In genomic region chr3:150761831-150762661, GRCh38 we compare ENCODE assay signal across 8 cellular contexts. TPM values are rescaled to one million over a fixed set of nuclear protein-coding genes. Genes with fewer than 3 reads are reported as not detected.
DNase-seq lines count a peak whose midpoint lies in the region; ATAC-seq, FAIRE-seq and TF ChIP-seq lines count a peak whose summit lies in the region.

No MANE protein-coding gene starts in this region.

- peak overlapping the region; percentile 92 to 97 (median 94) for H3K27ac ChIP-seq in BLaER1 treated with 17β-estradiol and CSF1 and Interleukin-3, amounts not matched to agents 10 nM and 100 nM
- H3K27ac ChIP-seq in HL-60 (replicated peaks) (peak overlapping the region; percentile 73), pancreas (peak overlapping the region; percentile 91 to 97 (median 95))

- peaks cover 0 to 26% (median 20%) of the 10 kb centered on the region in 11 experiments; a peak in 20 of 22 replicates for H3K36me3 ChIP-seq in BLaER1 treated with 17β-estradiol and CSF1 and Interleukin-3, amounts not matched to agents 10 nM and 100 nM
- H3K36me3 ChIP-seq in pancreas: no peaks in the 10 kb centered on the region

- FAIRE-seq in pancreas (lab: Jason Lieb, UNC): no peak

- peak; percentile 3 to 7 for ATAC-seq in left cardiac atrium
- ATAC-seq in pancreas: peak; percentile 11 to 39 (median 26)
- ATAC-seq in GM18861 (IDR thresholded peaks at IDR 0.05; ENCODE audit: unreplicated experiment): no peak

- TF ChIP-seq CTCF in HL-60 (IDR thresholded peaks at IDR 0.05; ENCODE audit: insufficient read depth, low read length) (no peak), pancreas (IDR thresholded peaks at IDR 0.05) (no peak)

- intact Hi-C loops in left cardiac atrium (cut with DNase I) (loop anchor here in 1 of 2 donors (10.0 kb wide), 1 partner anchor 357 kb away; the partner anchor contains the start of gene TSC22D2), pancreas (cut with DNase I) (no loop called here)

- H3K9ac ChIP-seq in BLaER1 treated with 17β-estradiol and CSF1 and Interleukin-3, amounts not matched to agents 10 nM and 100 nM: peak overlapping the region; percentile 92 to 98 (median 94)

- H3K4me2 ChIP-seq in BLaER1 treated with 17β-estradiol and CSF1 and Interleukin-3, amounts not matched to agents 10 nM and 100 nM: peak overlapping the region; percentile 86 to 99 (median 92)

- DNase-seq in HL-60 (ENCODE audit: low read depth in 1 of 2, low spot score in 1 of 2) (peak; percentile 31 to 47), RPMI8226 (peak; percentile 67), amniotic epithelial cell (ENCODE audit: low read depth) (peak; percentile 52), left cardiac atrium (peak; percentile 51), pancreas (peak; percentile 52 to 86 (median 68))
- no peak for DNase-seq in NK-92 treated with Interleukin-12 subunit alpha and Interleukin-12 subunit beta, amount 100 ng/mL, for 24 hours (lab: John Stamatoyannopoulos, UW)

- H3K9me3 ChIP-seq in BLaER1 treated with 17β-estradiol and CSF1 and Interleukin-3, amounts not matched to agents 10 nM and 100 nM (replicated peaks in 1 of 11): no peaks in the 10 kb centered on the region
- no peaks in the 10 kb centered on the region for H3K9me3 ChIP-seq in pancreas

- 0 to 1% methylated on average over 43 to 48 of the region's 48 CpGs for WGBS in pancreas, 2 donors

- H4K20me1 ChIP-seq in BLaER1 treated with 17β-estradiol and CSF1 and Interleukin-3, amounts not matched to agents 10 nM and 100 nM: peaks cover 14 to 57% (median 48%) of the 10 kb centered on the region in 11 experiments; a peak in 20 of 22 replicates

- peaks cover 39 to 72% (median 59%) of the 10 kb centered on the region in 10 experiments for H3K4me1 ChIP-seq in BLaER1 treated with 17β-estradiol and CSF1 and Interleukin-3, amounts not matched to agents 10 nM and 100 nM
- peaks cover 5 to 27% (median 10%) of the 10 kb centered on the region in 3 donors for H3K4me1 ChIP-seq in pancreas

- peak overlapping the region; percentile 74 to 99 (median 90) for H3K4me3 ChIP-seq in BLaER1 treated with 17β-estradiol and CSF1 and Interleukin-3, amounts not matched to agents 10 nM and 100 nM
- H3K4me3 ChIP-seq in HL-60 (replicated peaks; ENCODE audit: insufficient read depth, low read length): peak overlapping the region; percentile 84
- H3K4me3 ChIP-seq in pancreas: peak overlapping the region; percentile 67 to 81 (median 76)

- no peaks in the 10 kb centered on the region for H3K27me3 ChIP-seq in BLaER1 treated with 17β-estradiol and CSF1 and Interleukin-3, amounts not matched to agents 10 nM and 100 nM
- H3K27me3 ChIP-seq in HL-60 (ENCODE audit: insufficient read depth, poor library complexity, severe bottlenecking) (no peaks in the 10 kb centered on the region), pancreas (no peaks in the 10 kb centered on the region)

RNA-seq across cellular contexts. Expression of gene SIAH2, which starts 0.9 kb away (rescaled TPM):
- total RNA-seq in left cardiac atrium: 10 to 100 TPM; 14.7 to 16.4 TPM
- 10 to 100 TPM in 5 of 6 donors, 1 to 10 TPM in 1; 9.7 to 14.9 (median 14.6) TPM for total RNA-seq in pancreas
- 1 to 10 TPM; 5.5 to 7.1 TPM for polyA plus RNA-seq in pancreas

RNA-seq across cellular contexts. Expression of gene ERICH6, which starts 58.3 kb away (rescaled TPM):
- total RNA-seq in left cardiac atrium: under 1 TPM in 1 of 2 donors, not detected in 1; 0.39 TPM
- under 1 TPM in 1 of 6 donors, not detected in 5; 0.09 TPM for total RNA-seq in pancreas
- not detected for polyA plus RNA-seq in pancreas
